Comparison of ENCODE assay signal across 9 cellular contexts in genomic region chr9:137606734-137607138, GRCh38. TPM values are rescaled to one million over a fixed set of nuclear protein-coding genes. Genes with fewer than 3 reads are reported as not detected.
DNase-seq lines count a peak whose midpoint lies in the region; ATAC-seq and TF ChIP-seq lines count a peak whose summit lies in the region.
"Had no signal": no experiment of that assay in that cellular context is flagged by ENCODE, and none has a peak within 500 bp of the region (broad histone marks: within the 10 kb centered on the region; RNA-seq: fewer than 3 reads in every experiment).

No MANE protein-coding gene starts in this region.

- DNase-seq in foreskin fibroblast (peak in 1 of 2 donors; percentile 39), progenitor cell of endocrine pancreas (ENCODE audit: low spot score, unreplicated experiment) (no peak)
- no peak for DNase-seq in central memory CD4-positive, alpha-beta T cell
- DNase-seq in stimulated activated naive CD4-positive, alpha-beta T cell (lab: John Stamatoyannopoulos, UW): no peak
- DNase-seq: hippocampal formation had no signal

- TF ChIP-seq CTCF in DOHH2 (IDR thresholded peaks at IDR 0.05; ENCODE audit: low read depth, low read length, poor library complexity, severe bottlenecking): no peak
- TF ChIP-seq CTCF in SU-DHL-6 (IDR thresholded peaks at IDR 0.05; ENCODE audit: insufficient read depth, low read length, poor library complexity, severe bottlenecking): no peak
- TF ChIP-seq CTCF in foreskin fibroblast (IDR thresholded peaks at IDR 0.05; ENCODE audit: low read depth, low read length): no peak
- TF ChIP-seq CTCF in progenitor cell of endocrine pancreas (IDR thresholded peaks at IDR 0.05; ENCODE audit: unreplicated experiment): no peak

- H3K9me3 ChIP-seq in DOHH2 (ENCODE audit: control insufficient read depth, insufficient read depth, low read length) (no peaks in the 10 kb centered on the region), SU-DHL-6 (ENCODE audit: insufficient read depth, low read length) (no peaks in the 10 kb centered on the region)

- H3K27me3 Mint-ChIP-seq in progenitor cell of endocrine pancreas: peaks cover 20% of the 10 kb centered on the region

- H2AFZ ChIP-seq in SU-DHL-6 (ENCODE audit: low read depth, low read length, severe bottlenecking): no peak overlapping the region

- H3K27ac ChIP-seq in DOHH2 (ENCODE audit: low read depth, low read length) (no peak overlapping the region), SU-DHL-6 (ENCODE audit: low read depth, low read length) (no peak overlapping the region)

- peaks cover 14% of the 10 kb centered on the region for H4K20me1 ChIP-seq in DOHH2 (ENCODE audit: control insufficient read depth, insufficient read depth, low read depth, low read length)
- no peaks in the 10 kb centered on the region for H4K20me1 ChIP-seq in SU-DHL-6 (ENCODE audit: low read depth, low read length)

- H3K79me2 ChIP-seq in DOHH2 (ENCODE audit: control insufficient read depth, low read length) (peaks cover 22% of the 10 kb centered on the region), SU-DHL-6 (ENCODE audit: insufficient read depth, low read length) (no peaks in the 10 kb centered on the region)

- H3K4me3 ChIP-seq in DOHH2 (ENCODE audit: low read length) (peak overlapping the region; percentile 72), SU-DHL-6 (ENCODE audit: insufficient read depth, low read length, poor library complexity, severe bottlenecking) (peak overlapping the region; percentile 61), foreskin fibroblast (ENCODE audit: low read depth in 1 of 2, low read length in 2 of 2) (peak overlapping the region; percentile 58 to 64)

- ATAC-seq in HG02623 (IDR thresholded peaks at IDR 0.05; ENCODE audit: unreplicated experiment) (no peak), GM21619 (IDR thresholded peaks at IDR 0.05; ENCODE audit: unreplicated experiment) (no peak)

- peak overlapping the region; percentile 89 for H3K27ac Mint-ChIP-seq in progenitor cell of endocrine pancreas

- peak overlapping the region; percentile 93 for H3K4me2 ChIP-seq in DOHH2 (ENCODE audit: low read length)
- H3K4me2 ChIP-seq in SU-DHL-6 (ENCODE audit: low read depth, low read length, poor library complexity, severe bottlenecking): peak overlapping the region; percentile 44

- H3K36me3 ChIP-seq in DOHH2 (ENCODE audit: control insufficient read depth, low read length): no peaks in the 10 kb centered on the region
- H3K36me3 ChIP-seq in SU-DHL-6 (ENCODE audit: low read length): no peaks in the 10 kb centered on the region

- no peaks in the 10 kb centered on the region for H3K36me3 Mint-ChIP-seq in progenitor cell of endocrine pancreas (ENCODE audit: insufficient read depth)

- H3F3A ChIP-seq in DOHH2 (ENCODE audit: control insufficient read depth, insufficient read depth) (0 out of 2 replicates have a peak, but pooled peaks cover 4% of the 10 kb centered on the region), SU-DHL-6 (ENCODE audit: insufficient read depth) (no peaks in the 10 kb centered on the region)

- H3K27me3 ChIP-seq in DOHH2 (ENCODE audit: control insufficient read depth, low read length) (peaks cover 3% of the 10 kb centered on the region; the same call in 1 of the 2 replicates), SU-DHL-6 (ENCODE audit: low read length) (no peaks in the 10 kb centered on the region)

- no peaks in the 10 kb centered on the region for H3K9me3 Mint-ChIP-seq in progenitor cell of endocrine pancreas (ENCODE audit: low read depth)

- peak overlapping the region; percentile 69; the same call in 1 of the 2 replicates for H3K9ac ChIP-seq in SU-DHL-6 (ENCODE audit: low read length)

- peak overlapping the region; percentile 74 for H3K4me3 Mint-ChIP-seq in progenitor cell of endocrine pancreas (ENCODE audit: low read depth)

- H3K4me1 Mint-ChIP-seq in progenitor cell of endocrine pancreas (ENCODE audit: low read depth): peaks cover 17% of the 10 kb centered on the region

- no peaks in the 10 kb centered on the region for H3K9me2 ChIP-seq in DOHH2 (replicated peaks; ENCODE audit: control insufficient read depth, low read length)
- H3K9me2 ChIP-seq in SU-DHL-6 (replicated peaks; ENCODE audit: insufficient read depth, low read length): no peaks in the 10 kb centered on the region

- peaks cover 26% of the 10 kb centered on the region for H3K4me1 ChIP-seq in DOHH2 (ENCODE audit: control insufficient read depth, low read length)

RNA-seq across cellular contexts. Expression of gene ARRDC1, which starts 1.2 kb away (rescaled TPM):
- 64.0 and 74.9 TPM in 2 replicates for total RNA-seq in progenitor cell of endocrine pancreas

RNA-seq across cellular contexts. Expression of gene EHMT1, which starts 12.1 kb away (rescaled TPM):
- total RNA-seq in progenitor cell of endocrine pancreas: 159 and 167 TPM in 2 replicates

RNA-seq across cellular contexts. Expression of gene ZMYND19, which starts 16.4 kb away (rescaled TPM):
- total RNA-seq in progenitor cell of endocrine pancreas: 35.7 and 38.8 TPM in 2 replicates

RNA-seq across cellular contexts. Expression of gene DPH7, which starts 28.0 kb away (rescaled TPM):
- total RNA-seq in progenitor cell of endocrine pancreas: 58.8 and 64.0 TPM in 2 replicates

RNA-seq across cellular contexts. Expression of gene MRPL41, which starts 55.1 kb away (rescaled TPM):
- total RNA-seq in progenitor cell of endocrine pancreas: 27.9 and 30.2 TPM in 2 replicates
